8 cellular contexts compared by ENCODE assay signal in the genomic region with DNA sequence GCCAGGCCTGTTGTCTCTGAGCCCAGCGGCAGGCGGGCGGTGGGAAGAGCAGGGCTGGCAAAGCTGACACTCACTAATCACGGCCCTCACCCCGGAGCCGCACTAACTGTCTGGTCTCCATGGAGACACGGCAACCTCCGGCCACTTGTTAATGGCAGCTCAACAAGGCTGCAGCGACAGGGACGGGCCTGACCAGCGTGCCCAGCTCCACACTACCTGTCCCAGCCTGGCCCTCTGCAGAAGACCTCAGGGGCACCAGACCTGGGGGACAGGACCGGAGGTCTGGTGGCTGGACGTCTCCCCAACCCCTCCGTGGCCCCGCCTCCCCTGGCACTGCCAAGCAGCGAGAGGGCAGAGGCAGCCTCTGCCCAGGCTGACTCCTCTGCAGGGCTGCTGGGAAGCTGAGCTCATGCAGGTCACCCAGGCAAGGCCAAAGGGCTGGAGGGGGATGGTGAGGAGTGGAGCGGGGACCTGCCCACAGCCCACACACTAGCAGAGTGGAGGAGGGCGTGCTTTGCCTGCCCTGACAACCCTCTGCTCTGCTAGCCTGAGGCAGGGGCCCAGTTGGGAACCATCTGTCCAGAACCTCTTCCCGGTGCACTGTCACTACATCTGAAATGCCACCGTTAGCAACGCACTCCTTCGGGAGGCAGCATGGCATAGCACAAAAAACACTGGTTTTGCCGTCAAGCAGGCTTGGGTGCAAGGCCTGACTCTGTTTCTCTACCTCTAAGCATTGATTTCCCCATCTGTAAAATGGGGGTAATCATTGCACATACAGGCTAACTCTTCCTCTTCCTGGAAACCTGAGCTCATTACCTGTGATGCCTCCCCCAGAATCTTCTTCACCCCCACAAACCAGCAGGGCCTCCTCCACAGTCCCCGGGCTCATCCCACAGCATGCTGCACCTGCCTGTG. TPM values are rescaled to one million over a fixed set of nuclear protein-coding genes. Genes with fewer than 3 reads are reported as not detected.
DNase-seq lines count a peak whose midpoint lies in the region; ATAC-seq and TF ChIP-seq lines count a peak whose summit lies in the region.

No MANE protein-coding gene starts in this region.

- H3K36me3 Mint-ChIP-seq in immature natural killer cell = no peaks in the 10 kb centered on the region

- H3K36me3 ChIP-seq in muscle layer of duodenum (ENCODE audit: control insufficient read depth in 1 of 2, insufficient read depth in 2 of 2, low read length in 2 of 2) (no peaks in the 10 kb centered on the region), PC-3 (ENCODE audit: low read depth, low read length) (no peaks in the 10 kb centered on the region)

- TF ChIP-seq CTCF in AG04450 (IDR thresholded peaks at IDR 0.05; ENCODE audit: low read depth, low read length) (no peak), dorsolateral prefrontal cortex (IDR thresholded peaks at IDR 0.05 in 54 of 56, conservative IDR thresholded peaks at IDR 0.05 in 2 of 56; ENCODE audit: low read depth in 1 of 56, partially characterized antibody in 56 of 56) (peak in 2 of 56 donors; percentile 10 to 12), PC-3 (conservative IDR thresholded peaks at IDR 0.05; ENCODE audit: low read depth, low read length) (no peak)

- H3K4me1 Mint-ChIP-seq in immature natural killer cell = peaks cover 21 to 24% of the 10 kb centered on the region in 2 donors

- BruUV-seq in PC-3 (replicated peaks; lab: Mats Ljungman, UMichigan) = no TSS peak

- intact Hi-C loops in dorsolateral prefrontal cortex (cut with DNase I) (loop anchor here in 1 of 2 donors (10.0 kb wide), 2 partner anchors 85 to 95 kb away; a partner anchor contains a TSS), PC-3 (cut with micrococcal nuclease) (loop anchor here (5.0 kb wide), 1 partner anchor 48 kb away; no protein-coding TSS in a partner anchor)

- no peaks in the 10 kb centered on the region for H3K79me2 ChIP-seq in PC-3 (ENCODE audit: low read length)

- CTCF ChIA-PET in AG04450 (lab: Charles Lee) = interaction anchor here (0.6 to 1.1 kb wide), 2 partner anchors 37 to 38 kb away, joined by 3 to 6 read pairs; no protein-coding TSS in a partner anchor
- CTCF ChIA-PET in PC-3 (lab: Charles Lee) = interaction anchor here (0.5 kb wide), 1 partner anchor 87 kb away, joined by 6 read pairs; no protein-coding TSS in a partner anchor

- H2AFZ ChIP-seq in PC-3 (ENCODE audit: low read length) = no peak overlapping the region

- H3K9ac ChIP-seq in PC-3 (ENCODE audit: low read length) = no peak overlapping the region

- no peaks in the 10 kb centered on the region for H3F3A ChIP-seq in PC-3 (ENCODE audit: low read length, unreplicated experiment)

- no peak for DNase-seq in AG04450 (ENCODE audit: low read depth, low spot score)
- peak; percentile 48 for DNase-seq in NCI-H1694 treated with DMSO at 0.1 percent for 48 hours (lab: John Stamatoyannopoulos, UW)
- DNase-seq in dorsolateral prefrontal cortex = peak in 6 of 10 donors; percentile 48 to 77 (median 68)
- DNase-seq in PC-3 = no peak
- no peak for DNase-seq in immature natural killer cell

- no peak for ATAC-seq in HG02884 (IDR thresholded peaks at IDR 0.05; ENCODE audit: unreplicated experiment)
- ATAC-seq in GM18520 (IDR thresholded peaks at IDR 0.05; ENCODE audit: unreplicated experiment) = no peak
- ATAC-seq in PC-3 = no peak

- POLR2A ChIA-PET in AG04450 (lab: Yijun Ruan, JAX) = no interaction called here
- POLR2A ChIA-PET in PC-3 (lab: Charles Lee; ENCODE audit: unreplicated experiment) = no interaction called here

- H3K27ac Mint-ChIP-seq in immature natural killer cell = peak overlapping the region in 1 of 6 donors; percentile 51

- H3K4me1 ChIP-seq in muscle layer of duodenum (ENCODE audit: control insufficient read depth in 1 of 2, insufficient read depth in 2 of 2, low read length in 2 of 2) (peaks cover 28 to 55% of the 10 kb centered on the region in 2 donors), PC-3 (ENCODE audit: insufficient read depth, low read length) (peaks cover 32% of the 10 kb centered on the region)

- H3K4me3 ChIP-seq in AG04450 (ENCODE audit: low read depth, low read length) (no peak overlapping the region), dorsolateral prefrontal cortex (peak overlapping the region in 11 of 59 donors; percentile 0 to 40 (median 14)), muscle layer of duodenum (ENCODE audit: low read depth in 1 of 2, low read length in 2 of 2) (peak overlapping the region in 1 of 2 donors; percentile 41), PC-3 (ENCODE audit: low read length) (no peak overlapping the region)

- H3K4me2 ChIP-seq in PC-3 (ENCODE audit: low read length) = no peak overlapping the region

- H3K27me3 ChIP-seq in AG04450 (ENCODE audit: control insufficient read depth, insufficient read depth, low read length) = no peaks in the 10 kb centered on the region
- H3K27me3 ChIP-seq in dorsolateral prefrontal cortex = no peaks in the 10 kb centered on the region
- no peaks in the 10 kb centered on the region for H3K27me3 ChIP-seq in muscle layer of duodenum (ENCODE audit: low read depth, low read length)
- no peaks in the 10 kb centered on the region for H3K27me3 ChIP-seq in PC-3 (ENCODE audit: low read length)

- no peaks in the 10 kb centered on the region for H3K9me3 Mint-ChIP-seq in immature natural killer cell

- peaks cover 0 to 4% (median 2%) of the 10 kb centered on the region in 3 donors for H3K27me3 Mint-ChIP-seq in immature natural killer cell (ENCODE audit: low read depth in 3 of 3)

- no peak overlapping the region for H3K4me3 Mint-ChIP-seq in immature natural killer cell

- H3K9me3 ChIP-seq in AG04450 (ENCODE audit: control insufficient read depth, insufficient read depth, low read length) (no peaks in the 10 kb centered on the region), muscle layer of duodenum (ENCODE audit: control insufficient read depth in 1 of 2, low read length in 2 of 2) (no peaks in the 10 kb centered on the region), PC-3 (ENCODE audit: low read length) (no peaks in the 10 kb centered on the region)

- H4K20me1 ChIP-seq in PC-3 (ENCODE audit: low read length) = no peaks in the 10 kb centered on the region

- H3K9me2 ChIP-seq in PC-3 (replicated peaks; ENCODE audit: low read length) = no peaks in the 10 kb centered on the region

- H3K27ac ChIP-seq in AG04450 (ENCODE audit: low read depth, low read length) = peak overlapping the region; percentile 11
- H3K27ac ChIP-seq in dorsolateral prefrontal cortex = peak overlapping the region; percentile 60 to 97 (median 89)
- H3K27ac ChIP-seq in muscle layer of duodenum (ENCODE audit: low read length) = peak overlapping the region; percentile 2
- no peak overlapping the region for H3K27ac ChIP-seq in PC-3 (ENCODE audit: low read length)

RNA-seq across cellular contexts. Expression of a gene that starts 29.6 kb away (rescaled TPM):
- 54.8 and 62.7 TPM in 2 replicates for polyA plus RNA-seq in AG04450 (2011; rRNA removed)
- 50.8 and 57.3 TPM in 2 replicates for polyA minus RNA-seq in AG04450 (2011; rRNA and poly(A)+ RNA removed)
- 100 to 1,000 TPM in 6 of 120 experiments, 10 to 100 TPM in 114; 36.2 to 128 (median 63.6) TPM for total RNA-seq in dorsolateral prefrontal cortex
- 20.7 and 32.4 TPM in 2 replicates for total RNA-seq in PC-3 (2014; rRNA removed)
- 10 to 100 TPM; 36.6 to 90.0 (median 39.5) TPM for polyA plus RNA-seq in immature natural killer cell

Comparison
In these comparisons a context has a peak if more than half of its experiments do, and no peak if none do; other contexts are left out.
1. DNase-seq: peak in NCI-H1694 treated with DMSO at 0.1 percent for 48 hours (single experiment) and dorsolateral prefrontal cortex (6 of 10); none in AG04450 (single experiment), PC-3 (single experiment) and immature natural killer cell (0 of 3).